Comparison of ENCODE assay signal across 20 cellular contexts in the genomic region with DNA sequence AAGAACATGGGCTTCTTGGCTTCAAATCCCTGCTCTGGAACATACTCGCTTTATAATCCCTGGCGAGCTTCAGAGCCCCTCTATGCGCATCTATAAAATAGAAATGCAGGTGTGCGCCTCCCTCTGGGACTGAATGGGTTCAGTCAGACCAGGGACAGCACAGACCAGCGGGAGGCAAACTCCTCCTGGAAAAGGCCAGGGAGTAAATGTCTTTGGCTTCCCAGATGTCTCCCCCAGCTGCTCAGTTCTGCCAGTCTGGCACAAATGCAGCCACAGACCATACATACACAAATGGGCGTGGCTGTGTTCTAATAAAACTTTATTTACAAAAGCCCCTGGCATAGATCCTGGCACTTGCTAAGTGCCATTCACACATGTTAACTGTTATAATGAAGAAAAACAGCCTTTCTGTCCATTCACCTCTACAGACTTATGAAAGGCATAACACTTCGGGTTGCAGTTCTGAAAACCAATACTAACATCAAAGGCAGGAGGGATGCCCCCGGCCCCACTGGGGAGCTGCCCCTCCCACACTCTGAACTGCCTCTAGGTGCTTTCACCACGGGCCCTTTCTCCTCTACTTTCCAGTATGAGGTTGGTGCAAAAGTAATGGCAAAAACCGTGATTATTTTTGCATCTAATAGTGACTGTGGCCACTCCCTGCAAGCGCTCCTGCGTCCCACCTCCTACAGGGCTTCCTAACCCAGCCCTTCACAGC. TPM values are rescaled to one million over a fixed set of nuclear protein-coding genes. Genes with fewer than 3 reads are reported as not detected.
DNase-seq lines count a peak whose midpoint lies in the region; ATAC-seq, FAIRE-seq and TF ChIP-seq lines count a peak whose summit lies in the region.
"Had no signal": no experiment of that assay in that cellular context is flagged by ENCODE, and none has a peak within 500 bp of the region (broad histone marks: within the 10 kb centered on the region; RNA-seq: fewer than 3 reads in every experiment).

No MANE protein-coding gene starts in this region.

- no TSS peak for BruUV-seq in GM12878 (replicated peaks; lab: Mats Ljungman, UMichigan)

- peak; percentile 49 for DNase-seq in activated CD8-positive, alpha-beta memory T cell treated with anti-CD3 and anti-CD28 coated beads for 24 hours
- DNase-seq in activated CD8-positive, alpha-beta memory T cell treated with anti-CD3 and anti-CD28 coated beads, Interleukin-2, amount 50 U/mL, for 4 hours: no peak
- DNase-seq in LNCaP clone FGC (ENCODE audit: low read depth) (peak; percentile 52), GM12878 (ENCODE audit: low read depth, low spot score) (no peak), spleen (peak; percentile 39), vagina (ENCODE audit: extremely low spot score in 2 of 2) (no peak), anterior cingulate cortex (lab: John Stamatoyannopoulos, UW) (no peak)
- DNase-seq: activated naive CD8-positive, alpha-beta T cell treated with anti-CD3 and anti-CD28 coated beads, Interleukin-2, amount 10 ng/mL, durations not matched to agents 7 days and 5 days; CD4-positive, CD25-positive, alpha-beta regulatory T cell; DMS53; esophagus squamous epithelium; GM23248; left colon; mesenchymal stem cell; naive thymus-derived CD8-positive, alpha-beta T cell; NCI-H2227 treated with DMSO at 0.1 percent for 48 hours had no signal

- no peaks in the 10 kb centered on the region for H3K9me3 ChIP-seq in GM12878 (replicated peaks; ENCODE audit: control insufficient read depth, insufficient read depth, low read length)
- H3K9me3 ChIP-seq in spleen: no peaks in the 10 kb centered on the region
- no peaks in the 10 kb centered on the region for H3K9me3 ChIP-seq in vagina
- H3K9me3 ChIP-seq: esophagus squamous epithelium had no signal

- no peak for FAIRE-seq in GM12878 (lab: Jason Lieb, UNC)
- FAIRE-seq: GM19239 had no signal

- SMC1A ChIA-PET in GM12878 (lab: Charles Lee; ENCODE audit: uncharacterized antibody, unreplicated experiment): interaction anchor here (2.4 to 10.3 kb wide), 2 partner anchors 14 to 55 kb away, joined by 5 to 161 read pairs; no protein-coding TSS in a partner anchor

- no peak overlapping the region; the same call in 1 of the 2 replicates for H3K9ac ChIP-seq in GM12878 (ENCODE audit: control insufficient read depth, insufficient read depth, low read length)
- H3K9ac ChIP-seq: GM23248 had no signal

- H3K4me1 ChIP-seq in GM12878 (ENCODE audit: control insufficient read depth, insufficient read depth, low read length): peaks cover 29% of the 10 kb centered on the region
- H3K4me1 ChIP-seq in spleen: peaks cover 4 to 38% (median 21%) of the 10 kb centered on the region in 6 donors
- peaks cover 18% of the 10 kb centered on the region for H3K4me1 ChIP-seq in vagina

- intact Hi-C loops in GM12878 (cut with micrococcal nuclease; ENCODE audit: unreplicated experiment) (no loop called here), spleen (cut with DNase I; ENCODE audit: low total_unique reads) (no loop called here), vagina (cut with DNase I) (no loop called here)

- H3K27ac ChIP-seq in GM12878 (ENCODE audit: control insufficient read depth, insufficient read depth) (no peak overlapping the region), spleen (peak overlapping the region in 1 of 8 donors; percentile 11), vagina (no peak overlapping the region)
- H3K27ac ChIP-seq: esophagus squamous epithelium, GM23248 had no signal

- H3K36me3 ChIP-seq in GM12878 (ENCODE audit: control insufficient read depth in 2 of 2, insufficient read depth in 2 of 2, low read length in 1 of 2) (peaks cover 0 to 2% of the 10 kb centered on the region in 2 experiments; a peak in 2 of 4 replicates), spleen (no peaks in the 10 kb centered on the region), vagina (no peaks in the 10 kb centered on the region)
- H3K36me3 ChIP-seq: esophagus squamous epithelium had no signal

- TF ChIP-seq EP300 in GM12878 (IDR thresholded peaks at IDR 0.05; ENCODE audit: borderline replicate concordance in 1 of 2, control insufficient read depth in 1 of 2, low read depth in 2 of 2, low read length in 2 of 2): no peak

- no peak for TF ChIP-seq RAD21 in GM12878 (IDR thresholded peaks at IDR 0.05; ENCODE audit: insufficient read depth, low read depth, low read length)

- RAD21 ChIA-PET in GM12878 (lab: Charles Lee; ENCODE audit: unreplicated experiment): interaction anchor here (1.7 to 8.0 kb wide), 2 partner anchors 16 to 62 kb away, joined by 4 to 120 read pairs; no protein-coding TSS in a partner anchor

- in situ Hi-C loops in GM12878 (cut with MboI): loop anchor here (10.0 kb wide), 1 partner anchor 1579 kb away; no protein-coding TSS in a partner anchor

- CTCF ChIA-PET in GM12878 (lab: Yijun Ruan, JAX): interaction anchor here (0.7 to 2.5 kb wide), 4 partner anchors 13 to 61 kb away, joined by 3 to 11 read pairs (median 6); no protein-coding TSS in a partner anchor

- H3K79me2 ChIP-seq in GM12878 (ENCODE audit: control insufficient read depth, insufficient read depth, low read length): peaks cover 18% of the 10 kb centered on the region

- TF ChIP-seq POLR2A in GM12878 (IDR thresholded peaks at IDR 0.05; ENCODE audit: low read depth, low read length) (no peak), spleen (IDR thresholded peaks at IDR 0.05) (no peak), vagina (IDR thresholded peaks at IDR 0.05) (no peak)

- no peak overlapping the region for H3K4me3 ChIP-seq in LNCaP clone FGC (ENCODE audit: low read depth, low read length)
- H3K4me3 ChIP-seq in GM12878: no peak overlapping the region; the same call in 1 of the 2 replicates
- no peak overlapping the region for H3K4me3 ChIP-seq in spleen
- no peak overlapping the region for H3K4me3 ChIP-seq in vagina
- H3K4me3 ChIP-seq: esophagus squamous epithelium, GM23248 had no signal

- no peak overlapping the region for H2AFZ ChIP-seq in GM12878 (ENCODE audit: control insufficient read depth, low read depth, low read length)
- H2AFZ ChIP-seq: GM23248 had no signal

- no peaks in the 10 kb centered on the region for H4K20me1 ChIP-seq in GM12878 (ENCODE audit: control insufficient read depth, insufficient read depth)

- TF ChIP-seq CTCF in LNCaP clone FGC (IDR thresholded peaks at IDR 0.05; ENCODE audit: control insufficient read depth, extremely low read depth, insufficient read depth) (no peak), GM12878 (IDR thresholded peaks at IDR 0.05 in 2 of 3, conservative IDR thresholded peaks at IDR 0.05 in 1 of 3; ENCODE audit: control insufficient read depth in 2 of 3, extremely low read depth in 1 of 3, insufficient read depth in 1 of 3, low read depth in 3 of 3, low read length in 3 of 3) (no peak), spleen (IDR thresholded peaks at IDR 0.05 in 8 of 11, conservative IDR thresholded peaks at IDR 0.05 in 3 of 11) (no peak), vagina (IDR thresholded peaks at IDR 0.05) (no peak)

- POLR2A ChIA-PET in GM12878 (lab: Charles Lee): interaction anchor here (1.1 to 1.5 kb wide), 3 partner anchors 13 to 65 kb away, joined by 3 to 7 read pairs (median 6); no protein-coding TSS in a partner anchor

- ATAC-seq in GM12878: no peak
- ATAC-seq: left colon; naive thymus-derived CD8-positive, alpha-beta T cell; stimulated activated memory B cell treated with anti-CD40 and anti-IgM and Interleukin-4, amounts not matched to agents 10 μg/mL and 1 μg/mL and 100 μg/mL, for 72 hours had no signal

- peak overlapping the region; percentile 42; the same call in 1 of the 2 replicates for H3K4me2 ChIP-seq in GM12878 (ENCODE audit: control insufficient read depth, insufficient read depth)

- H3K27me3 ChIP-seq in GM12878 (replicated peaks in 1 of 2; ENCODE audit: control insufficient read depth in 2 of 2, insufficient read depth in 2 of 2, low read length in 1 of 2) (no peaks in the 10 kb centered on the region), spleen (replicated peaks in 1 of 7) (peaks cover 0 to 89% (median 51%) of the 10 kb centered on the region in 7 donors), vagina (no peaks in the 10 kb centered on the region)

- WGBS in GM12878 (ENCODE audit: insufficient coverage, insufficient replicate concordance, low lambda C conversion rate, missing lambda C conversion rate): 62% methylated on average over 12 of the region's 12 CpGs
- WGBS in spleen, 5 donors: 58 to 67% (median 59%) methylated on average over 12 of the region's 12 CpGs

TF ChIP-seq in GM12878, 131 proteins besides CTCF, POLR2A, EP300 and RAD21 (continues in another document):
- TF ChIP-seq, protein P1, sequence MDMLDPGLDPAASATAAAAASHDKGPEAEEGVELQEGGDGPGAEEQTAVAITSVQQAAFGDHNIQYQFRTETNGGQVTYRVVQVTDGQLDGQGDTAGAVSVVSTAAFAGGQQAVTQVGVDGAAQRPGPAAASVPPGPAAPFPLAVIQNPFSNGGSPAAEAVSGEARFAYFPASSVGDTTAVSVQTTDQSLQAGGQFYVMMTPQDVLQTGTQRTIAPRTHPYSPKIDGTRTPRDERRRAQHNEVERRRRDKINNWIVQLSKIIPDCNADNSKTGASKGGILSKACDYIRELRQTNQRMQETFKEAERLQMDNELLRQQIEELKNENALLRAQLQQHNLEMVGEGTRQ (IDR thresholded peaks at IDR 0.05; ENCODE audit: borderline replicate concordance, low read depth, low read length): no peak
- TF ChIP-seq NRF1 (conservative IDR thresholded peaks at IDR 0.05; ENCODE audit: low read depth, low read length) (no peak), RUNX3 (IDR thresholded peaks at IDR 0.05; ENCODE audit: low read length) (0 out of 2 replicates have a peak, but pooled peaks have one; percentile 14)

RNA-seq across cellular contexts. Expression of a gene that starts 4.6 kb away (rescaled TPM):
- total RNA-seq in GM12878 (2013; cell fraction: nucleolus; rRNA removed): 21.3 and 27.7 TPM in 2 replicates
- total RNA-seq in GM12878 (2014; rRNA removed) (12.4 and 15.1 TPM in 2 replicates), GM12878 (2014; rRNA removed; fragmentation: Illumina TruSeq; extraction: Trizol) (8.7 and 9.5 TPM in 2 replicates), GM12878 (2021) (14.2 and 15.0 TPM in 2 replicates), spleen (1 to 10 TPM; 1.5 to 8.7 (median 3.4) TPM), vagina (5.2 TPM)
- polyA plus RNA-seq in GM12878 (2011; ENCODE audit: low read depth): 5.9 TPM
- polyA plus RNA-seq in GM12878 (2011; rRNA removed) (16.7 and 20.3 TPM in 2 replicates), GM12878 (2014; fragmentation: Illumina TruSeq; extraction: Trizol) (7.2 and 9.8 TPM in 2 replicates), GM12878 (2014; fragmentation: Nextera tagmentation; extraction: Ambion mirVana) (1 to 10 TPM in 1 of 2 experiments, under 1 TPM in 1; 0.52 to 1.6 TPM), GM12878 (2014; rRNA removed) (11.8 and 12.2 TPM in 2 replicates), GM12878 (2016; fragmentation: Nextera tagmentation; extraction: Ambion mirVana) (10 to 100 TPM; 15.9 to 16.6 TPM), spleen (1 to 10 TPM in 1 of 3 donors, under 1 TPM in 2; 0.37 to 1.2 (median 0.77) TPM)
- 12.9 and 19.9 TPM in 2 replicates for polyA plus RNA-seq in GM12878 (2011; cell fraction: cytosol; rRNA removed)
- 22.6 and 29.3 TPM in 2 replicates for polyA plus RNA-seq in GM12878 (2011; cell fraction: nucleus; rRNA removed)
- polyA plus RNA-seq in GM12878 (2012): 8.7 and 10.8 TPM in 2 replicates
- 6.1 and 12.1 TPM in 2 replicates for polyA minus RNA-seq in GM12878 (2011; rRNA and poly(A)+ RNA removed)
- 5.9 and 6.0 TPM in 2 replicates for polyA minus RNA-seq in GM12878 (2011; cell fraction: cytosol; rRNA and poly(A)+ RNA removed)
- polyA minus RNA-seq in GM12878 (2011; cell fraction: nucleus; rRNA and poly(A)+ RNA removed): 11.4 and 21.7 TPM in 2 replicates
- total RNA-seq: GM23248, HT1080, LHCN-M2 had no signal
- polyA plus RNA-seq: GM23248 had no signal

Comparison
In these comparisons a context has a peak if more than half of its experiments do, and no peak if none do; other contexts are left out.
1. DNase-seq: peak in activated CD8-positive, alpha-beta memory T cell treated with anti-CD3 and anti-CD28 coated beads for 24 hours (single experiment), LNCaP clone FGC (single experiment) and spleen (single experiment); none in activated CD8-positive, alpha-beta memory T cell treated with anti-CD3 and anti-CD28 coated beads, Interleukin-2, amount 50 U/mL, for 4 hours (single experiment), GM12878 (single experiment), vagina (0 of 2) and anterior cingulate cortex (0 of 58).